Comparison of ENCODE assay signal across 7 cellular contexts in the genomic region with DNA sequence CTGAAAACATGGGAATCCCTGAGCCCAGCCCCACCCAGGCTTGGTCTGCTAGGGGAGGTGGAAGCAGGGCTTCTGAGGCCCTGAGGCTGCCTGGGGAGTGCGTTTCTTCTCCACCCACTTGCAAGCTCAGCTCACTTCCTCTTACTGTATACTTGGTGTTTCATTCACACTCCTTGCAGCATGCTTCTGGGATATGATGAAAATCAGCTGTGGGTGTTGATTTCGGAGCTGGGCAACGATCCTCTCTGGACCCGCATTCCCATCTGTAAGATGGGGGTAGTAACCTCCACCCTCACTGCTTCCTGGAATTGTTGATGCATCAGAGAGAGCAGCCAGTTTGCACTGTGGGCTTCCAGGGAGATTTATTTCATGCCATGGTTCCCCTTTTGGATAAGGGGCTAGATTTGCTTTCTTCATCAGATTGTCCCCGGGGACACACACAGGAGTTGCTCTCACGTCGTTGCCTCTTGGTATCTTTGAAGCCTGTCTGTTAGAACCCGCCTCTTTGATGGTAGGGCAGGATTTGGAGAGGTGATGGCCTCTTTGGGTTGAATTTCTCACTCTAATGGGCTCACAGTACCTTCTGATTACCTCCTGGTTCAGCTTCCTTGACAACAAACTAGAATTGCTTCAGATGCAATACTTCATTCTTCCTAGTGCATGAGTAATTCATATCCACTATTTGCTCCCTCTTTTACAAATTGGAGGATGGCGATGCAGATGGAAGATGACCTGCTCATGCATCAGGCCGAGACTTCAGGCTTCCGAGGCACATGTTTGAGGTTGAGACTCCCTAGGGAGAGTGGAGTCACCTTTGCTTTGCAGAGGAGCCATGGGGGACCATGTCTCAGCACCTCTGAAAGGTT. TPM values are rescaled to one million over a fixed set of nuclear protein-coding genes. Genes with fewer than 3 reads are reported as not detected.
DNase-seq lines count a peak whose midpoint lies in the region; ATAC-seq and TF ChIP-seq lines count a peak whose summit lies in the region.

No MANE protein-coding gene starts in this region.

- ATAC-seq in GM18505 (IDR thresholded peaks at IDR 0.05; ENCODE audit: unreplicated experiment): peak; percentile 31
- ATAC-seq in natural killer cell: peak; percentile 19 to 59 (median 36)
- ATAC-seq in HG02884 (IDR thresholded peaks at IDR 0.05; ENCODE audit: unreplicated experiment): no peak
- no peak for ATAC-seq in HG03139 (IDR thresholded peaks at IDR 0.05; ENCODE audit: unreplicated experiment)

- H3K9me3 Mint-ChIP-seq in brain: no peaks in the 10 kb centered on the region
- no peaks in the 10 kb centered on the region for H3K9me3 Mint-ChIP-seq in natural killer cell

- peaks cover 96% of the 10 kb centered on the region for H3K4me1 Mint-ChIP-seq in brain
- H3K4me1 Mint-ChIP-seq in natural killer cell: peaks cover 97 to 100% of the 10 kb centered on the region in 2 donors

- intact Hi-C loops in natural killer cell (cut with micrococcal nuclease): loop anchor here (2.0 kb wide), 1 partner anchor 22 kb away; no protein-coding TSS in a partner anchor

- H3K36me3 Mint-ChIP-seq in brain (no peaks in the 10 kb centered on the region), natural killer cell (no peaks in the 10 kb centered on the region)

- no peak for TF ChIP-seq POLR2A in GM18505 (IDR thresholded peaks at IDR 0.05; ENCODE audit: borderline replicate concordance, extremely low read depth, insufficient read depth, insufficient read length)

- H3K27ac Mint-ChIP-seq in brain: peak overlapping the region in 4 of 5 experiments; percentile 24 to 89 (median 62)
- H3K27ac Mint-ChIP-seq in natural killer cell: peak overlapping the region; percentile 92 to 96

- DNase-seq in KBM-7 (peak; percentile 77), natural killer cell (no peak), NCI-H774 (lab: John Stamatoyannopoulos, UW) (no peak)

- no peaks in the 10 kb centered on the region for H3K27me3 Mint-ChIP-seq in brain
- H3K27me3 Mint-ChIP-seq in natural killer cell (ENCODE audit: low read depth in 2 of 2): no peaks in the 10 kb centered on the region

- TF ChIP-seq CTCF in brain (conservative IDR thresholded peaks at IDR 0.05) (no peak), natural killer cell (IDR thresholded peaks at IDR 0.05) (no peak)

- in situ Hi-C loops in KBM-7 (cut with MboI; ENCODE audit: low pct_unique_long_range_greater_than_20kb, low sequenced_read_pairs): no loop called here

- H3K4me3 Mint-ChIP-seq in brain: peak overlapping the region in 1 of 5 experiments; percentile 26
- H3K4me3 Mint-ChIP-seq in natural killer cell: peak overlapping the region; percentile 88

RNA-seq across cellular contexts. Expression of a gene that starts 40.4 kb away (rescaled TPM):
- polyA plus RNA-seq in brain (ENCODE audit: insufficient read depth, low read depth, low replicate concordance): 52.6 TPM
- total RNA-seq in natural killer cell: 100 to 1,000 TPM; 166 to 186 (median 167) TPM

Comparison
In these comparisons a context has a peak if more than half of its experiments do, and no peak if none do; other contexts are left out.
1. ATAC-seq: peak in GM18505 (single experiment) and natural killer cell (3 of 3); none in HG02884 (single experiment) and HG03139 (single experiment).